23 cellular contexts compared by ENCODE assay signal in genomic region chr5:107384256-107384655, GRCh38.
"Had no signal": no experiment of that assay in that cellular context is flagged by ENCODE, and none has a peak within 500 bp of the region (broad histone marks: within the 10 kb centered on the region; RNA-seq: fewer than 3 reads in every experiment).

No MANE protein-coding gene starts in this region.

- H3K27me3 Mint-ChIP-seq: activated CD4-positive, alpha-beta T cell treated with anti-CD3 and anti-CD28 coated beads for 36 hours; activated CD8-positive, alpha-beta T cell treated with anti-CD3 and anti-CD28 coated beads for 36 hours; T-cell had no signal

- H3K4me3 Mint-ChIP-seq: activated CD4-positive, alpha-beta T cell treated with anti-CD3 and anti-CD28 coated beads for 36 hours; activated CD8-positive, alpha-beta T cell treated with anti-CD3 and anti-CD28 coated beads for 36 hours; activated naive CD8-positive, alpha-beta T cell treated with anti-CD3 and anti-CD28 coated beads, Interleukin-2, amount 10 ng/mL, durations not matched to agents 7 days and 5 days; T-cell had no signal

- H3K27ac ChIP-seq: adrenal gland, coronary artery, SK-N-MC, WERI-Rb-1 had no signal

- H3K36me3 ChIP-seq: adrenal gland, WERI-Rb-1 had no signal

- ATAC-seq: activated CD4-positive, alpha-beta T cell treated with anti-CD3 and anti-CD28 coated beads for 36 hours; activated CD8-positive, alpha-beta T cell treated with anti-CD3 and anti-CD28 coated beads for 36 hours; T-cell had no signal

- H3K9me3 Mint-ChIP-seq: activated CD8-positive, alpha-beta T cell treated with anti-CD3 and anti-CD28 coated beads for 36 hours; activated naive CD8-positive, alpha-beta T cell treated with anti-CD3 and anti-CD28 coated beads, Interleukin-2, amount 10 ng/mL, durations not matched to agents 7 days and 5 days; T-cell had no signal

- H3K4me3 ChIP-seq: adrenal gland, coronary artery, SK-N-MC had no signal

- H3K9me3 ChIP-seq: adrenal gland had no signal

- H3K27me3 ChIP-seq: adrenal gland had no signal

- DNase-seq: activated CD4-positive, alpha-beta T cell treated with anti-CD3 and anti-CD28 coated beads for 36 hours; activated CD4-positive, alpha-beta T cell treated with anti-CD3 and anti-CD28 coated beads, Interleukin-2, amount 50 U/mL, for 1 hour; activated CD8-positive, alpha-beta memory T cell treated with anti-CD3 and anti-CD28 coated beads, Interleukin-2, amount 50 U/mL, for 4 hours; activated CD8-positive, alpha-beta T cell treated with anti-CD3 and anti-CD28 coated beads for 36 hours; activated naive CD4-positive, alpha-beta T cell treated with anti-CD3 and anti-CD28 coated beads, Interleukin-2, amount 50 U/mL, for 16 hours; activated naive CD8-positive, alpha-beta T cell treated with anti-CD3 and anti-CD28 coated beads, Interleukin-2, amount 10 ng/mL, durations not matched to agents 7 days and 5 days; adrenal gland; anterior cingulate cortex; MM.1S; NCI-H1048; NCI-H146; NCI-H187 treated with DMSO at 0.1 percent for 48 hours; NCI-H2081 treated with DMSO at 0.1 percent for 48 hours; NCI-H2227 treated with DMSO at 0.1 percent for 48 hours; NCI-H526 treated with DMSO at 0.1 percent for 48 hours; NCI-H82; NK-92 treated with Interleukin-12 subunit alpha and Interleukin-12 subunit beta, amount 100 ng/mL, for 24 hours; T-cell; T-helper 2 cell; T1000; WERI-Rb-1 had no signal

- H3K27ac Mint-ChIP-seq: activated CD4-positive, alpha-beta T cell treated with anti-CD3 and anti-CD28 coated beads for 36 hours; activated CD8-positive, alpha-beta T cell treated with anti-CD3 and anti-CD28 coated beads for 36 hours; activated naive CD8-positive, alpha-beta T cell treated with anti-CD3 and anti-CD28 coated beads, Interleukin-2, amount 10 ng/mL, durations not matched to agents 7 days and 5 days; T-cell had no signal

- H3K36me3 Mint-ChIP-seq: T-cell had no signal
